In genomic region chr1:119986007-119986497, GRCh38 we compare ENCODE assay signal across 17 cellular contexts.
DNase-seq lines count a peak whose midpoint lies in the region; ATAC-seq and TF ChIP-seq lines count a peak whose summit lies in the region.
"Had no signal": no experiment of that assay in that cellular context is flagged by ENCODE, and none has a peak within 500 bp of the region (broad histone marks: within the 10 kb centered on the region; RNA-seq: fewer than 3 reads in every experiment).

No MANE protein-coding gene starts in this region.

- peak overlapping the region; percentile 50 for H3K4me2 ChIP-seq in smooth muscle cell

- H3K27ac Mint-ChIP-seq in T-helper 17 cell: peak overlapping the region; percentile 57
- peak overlapping the region; percentile 87 for H3K27ac Mint-ChIP-seq in mesothelial cell of epicardium
- H3K27ac Mint-ChIP-seq: H9 had no signal

- no peak overlapping the region for H3K4me3 Mint-ChIP-seq in T-helper 17 cell
- no peak overlapping the region for H3K4me3 Mint-ChIP-seq in mesothelial cell of epicardium
- H3K4me3 Mint-ChIP-seq: H9 had no signal

- no peaks in the 10 kb centered on the region for H3F3A ChIP-seq in smooth muscle cell (ENCODE audit: low read depth)

- no peak for DNase-seq in T-helper 17 cell
- no peak for DNase-seq in mesothelial cell of epicardium (ENCODE audit: low spot score in 2 of 2, unreplicated experiment in 2 of 2)
- DNase-seq in smooth muscle cell (lab: John Stamatoyannopoulos, UW; ENCODE audit: unreplicated experiment): no peak
- no peak for DNase-seq in GM03348 (ENCODE audit: low spot score)
- DNase-seq in stimulated activated CD4-positive, alpha-beta T cell treated with anti-CD3 and anti-CD28 coated beads, Interleukin-2, amount 100 ng/mL, for 48 hours: no peak
- no peak for DNase-seq in NCI-H2171 treated with DMSO at 0.1 percent for 48 hours (lab: John Stamatoyannopoulos, UW)
- DNase-seq in H7: no peak
- DNase-seq: C1 segment of cervical spinal cord, COR-L47, EL, H9, NCI-H1436, NCI-H2029 treated with DMSO at 0.1 percent for 48 hours, NCI-H748 treated with DMSO at 0.1 percent for 48 hours had no signal

- H4K20me1 ChIP-seq in smooth muscle cell (ENCODE audit: low read depth): peaks cover 7% of the 10 kb centered on the region

- no peak for ATAC-seq in T-helper 17 cell
- ATAC-seq: A549 had no signal

- peaks cover 7% of the 10 kb centered on the region for H3K9me3 Mint-ChIP-seq in mesothelial cell of epicardium
- H3K9me3 Mint-ChIP-seq: H9 had no signal

- peaks cover 3 to 14% of the 10 kb centered on the region in 2 experiments; a peak in 1 of 3 replicates for H3K36me3 ChIP-seq in HEK293 (ENCODE audit: control insufficient read depth in 2 of 2, insufficient read depth in 1 of 2, low read length in 2 of 2)
- H3K36me3 ChIP-seq in smooth muscle cell (ENCODE audit: low read depth): no peaks in the 10 kb centered on the region
- H3K36me3 ChIP-seq in H7 (replicated peaks; ENCODE audit: control insufficient read depth, insufficient read depth, low read length): no peaks in the 10 kb centered on the region; the same call in 1 of the 2 replicates

- peak overlapping the region; percentile 13 for H3K9ac ChIP-seq in smooth muscle cell (ENCODE audit: low read depth)

- WGBS in smooth muscle cell (ENCODE audit: low lambda C conversion rate): 96% methylated on average over 3 of the region's 3 CpGs

- H3K27me3 ChIP-seq in smooth muscle cell (ENCODE audit: low read depth): no peaks in the 10 kb centered on the region
- no peaks in the 10 kb centered on the region for H3K27me3 ChIP-seq in H7 (ENCODE audit: control insufficient read depth, insufficient read depth, low read length)
- H3K27me3 ChIP-seq: SJSA1 had no signal

- no peaks in the 10 kb centered on the region for H3K4me1 ChIP-seq in HEK293 (ENCODE audit: control insufficient read depth, insufficient read depth, low read length)
- H3K4me1 ChIP-seq in smooth muscle cell (ENCODE audit: low read depth): no peaks in the 10 kb centered on the region

- H3K9me3 ChIP-seq in HEK293 (ENCODE audit: control insufficient read depth, insufficient read depth, low read depth, low read length): no peaks in the 10 kb centered on the region
- H3K9me3 ChIP-seq in T-helper 17 cell (ENCODE audit: control insufficient read depth, low read length, poor library complexity, severe bottlenecking): no peaks in the 10 kb centered on the region
- no peaks in the 10 kb centered on the region for H3K9me3 ChIP-seq in smooth muscle cell (replicated peaks; ENCODE audit: low read depth)
- H3K9me3 ChIP-seq: A549, SJSA1 had no signal

- CTCF ChIA-PET in HEK293 (lab: Yijun Ruan, JAX): interaction anchor here (0.7 kb wide), 1 partner anchor 241 kb away, joined by 3 read pairs; no protein-coding TSS in a partner anchor

- H3K27me3 Mint-ChIP-seq in T-helper 17 cell (no peaks in the 10 kb centered on the region), mesothelial cell of epicardium (ENCODE audit: low read depth) (no peaks in the 10 kb centered on the region)

- H3K36me3 Mint-ChIP-seq in T-helper 17 cell (ENCODE audit: low read depth) (peaks cover 22% of the 10 kb centered on the region), mesothelial cell of epicardium (peaks cover 26% of the 10 kb centered on the region)

- POLR2A ChIA-PET in HEK293 (lab: Yijun Ruan, JAX): no interaction called here

- TF ChIP-seq CTCF in HEK293 (tag by site-specific recombination; IDR thresholded peaks at IDR 0.05) (no peak), mesothelial cell of epicardium (IDR thresholded peaks at IDR 0.05; ENCODE audit: unreplicated experiment) (no peak), smooth muscle cell (IDR thresholded peaks at IDR 0.05; ENCODE audit: borderline replicate concordance, insufficient read depth, poor library complexity, severe bottlenecking) (no peak)

- no peak overlapping the region for H2AFZ ChIP-seq in smooth muscle cell (ENCODE audit: low read depth)

- H3K27ac ChIP-seq in HEK293 (ENCODE audit: extremely low read depth, low read depth, low read length) (no peak overlapping the region), smooth muscle cell (ENCODE audit: low read depth) (peak overlapping the region; percentile 75)
- H3K27ac ChIP-seq: SJSA1 had no signal

- H3K4me3 ChIP-seq in HEK293 (ENCODE audit: low read depth, low read length) (no peak overlapping the region), smooth muscle cell (no peak overlapping the region), H7 (ENCODE audit: insufficient read depth, low read depth, low read length) (no peak overlapping the region)
- H3K4me3 ChIP-seq: A549, SJSA1 had no signal

- peaks cover 34% of the 10 kb centered on the region for H3K4me1 Mint-ChIP-seq in T-helper 17 cell
- H3K4me1 Mint-ChIP-seq in mesothelial cell of epicardium: peaks cover 46% of the 10 kb centered on the region

- H3K79me2 ChIP-seq in smooth muscle cell (ENCODE audit: low read depth): peaks cover 44% of the 10 kb centered on the region

TF ChIP-seq in HEK293, 187 proteins besides CTCF, POLR2A, EP300 and RAD21:
- TF ChIP-seq ZNF510 (tag by site-specific recombination; IDR thresholded peaks at IDR 0.05; ENCODE audit: insufficient replicate concordance): no peak
- no peak for TF ChIP-seq ZNF266 (tag by site-specific recombination; IDR thresholded peaks at IDR 0.05; ENCODE audit: low read depth)
- peak; percentile 64 for TF ChIP-seq PRDM6 (tag by site-specific recombination; IDR thresholded peaks at IDR 0.05)
- TF ChIP-seq HOXD13 (CRISPR knock-in tag; IDR thresholded peaks at IDR 0.05; ENCODE audit: borderline replicate concordance): no peak
- no peak for TF ChIP-seq KLF1 (tag by site-specific recombination; IDR thresholded peaks at IDR 0.05)
TF ChIP-seq in HEK293: peak in this region for 1.
